Comparison of ENCODE assay signal across 11 cellular contexts in genomic region chr1:25505706-25506385, GRCh38. TPM values are rescaled to one million over a fixed set of nuclear protein-coding genes. Genes with fewer than 3 reads are reported as not detected.
DNase-seq lines count a peak whose midpoint lies in the region; ATAC-seq and TF ChIP-seq lines count a peak whose summit lies in the region.
"Had no signal": no experiment of that assay in that cellular context is flagged by ENCODE, and none has a peak within 500 bp of the region (broad histone marks: within the 10 kb centered on the region; RNA-seq: fewer than 3 reads in every experiment).

No MANE protein-coding gene starts in this region.

- ATAC-seq in activated CD8-positive, alpha-beta T cell treated with anti-CD3 and anti-CD28 coated beads for 36 hours = no peak
- ATAC-seq in activated CD8-positive, alpha-beta T cell treated with anti-CD3 and anti-CD28 coated beads, Interleukin-2, amount 10 ng/mL, durations not matched to agents 7 days and 5 days = no peak

- DNase-seq in activated CD8-positive, alpha-beta T cell treated with anti-CD3 and anti-CD28 coated beads for 36 hours = no peak
- DNase-seq in activated CD8-positive, alpha-beta T cell treated with anti-CD3 and anti-CD28 coated beads, Interleukin-2, amount 10 ng/mL, durations not matched to agents 7 days and 5 days = no peak
- DNase-seq in MV-4-11 (lab: John Stamatoyannopoulos, UW) (peak; percentile 73), sigmoid colon (peak; percentile 32), HuH-7 (ENCODE audit: low spot score) (no peak), pons (ENCODE audit: low spot score) (no peak), NCI-H510A treated with DMSO at 0.1 percent for 48 hours (lab: John Stamatoyannopoulos, UW) (no peak)
- DNase-seq: ACHN, NCI-H748 treated with DMSO at 0.1 percent for 48 hours, right cardiac atrium had no signal

- peak overlapping the region; percentile 33 for H3K4me3 Mint-ChIP-seq in activated CD8-positive, alpha-beta T cell treated with anti-CD3 and anti-CD28 coated beads for 36 hours
- no peak overlapping the region for H3K4me3 Mint-ChIP-seq in activated CD8-positive, alpha-beta T cell treated with anti-CD3 and anti-CD28 coated beads, Interleukin-2, amount 10 ng/mL, durations not matched to agents 7 days and 5 days

- H3K4me3 ChIP-seq in esophagus (ENCODE audit: low read depth in 1 of 2, low read length in 2 of 2) (peak overlapping the region in 1 of 2 donors; percentile 26), sigmoid colon (no peak overlapping the region)

- POLR2A ChIA-PET in activated CD8-positive, alpha-beta T cell treated with anti-CD3 and anti-CD28 coated beads for 36 hours (lab: Charles Lee) = interaction anchor here (1.0 to 1.7 kb wide), 2 partner anchors 13 to 71 kb away, joined by 3 to 4 read pairs; no protein-coding TSS in a partner anchor
- POLR2A ChIA-PET in activated CD8-positive, alpha-beta T cell treated with anti-CD3 and anti-CD28 coated beads, Interleukin-2, amount 10 ng/mL, durations not matched to agents 7 days and 5 days (lab: Charles Lee) = no interaction called here

- H3K9me3 ChIP-seq in esophagus (ENCODE audit: control insufficient read depth in 2 of 2, insufficient read depth in 1 of 2, low read depth in 1 of 2, low read length in 1 of 2) = no peaks in the 10 kb centered on the region
- H3K9me3 ChIP-seq in sigmoid colon = no peaks in the 10 kb centered on the region

- H3K27me3 ChIP-seq in esophagus (ENCODE audit: control insufficient read depth in 1 of 2, insufficient read depth in 2 of 2, low read length in 2 of 2) (no peaks in the 10 kb centered on the region), sigmoid colon (peaks cover 0 to 5% (median 0%) of the 10 kb centered on the region in 3 donors)

- H3K36me3 ChIP-seq in esophagus (ENCODE audit: control insufficient read depth in 2 of 2, insufficient read depth in 2 of 2, low read length in 1 of 2) (no peaks in the 10 kb centered on the region), sigmoid colon (no peaks in the 10 kb centered on the region)

- H3K27ac ChIP-seq in esophagus (ENCODE audit: low read depth in 2 of 2, low read length in 1 of 2) (peak overlapping the region; percentile 53 to 67), sigmoid colon (no peak overlapping the region)

- WGBS in esophagus, 2 donors = 86 to 87% methylated on average over 13 of the region's 13 CpGs
- 77 to 89% methylated on average over 13 of the region's 13 CpGs for WGBS in sigmoid colon, 2 donors

- H3K36me3 Mint-ChIP-seq in activated CD8-positive, alpha-beta T cell treated with anti-CD3 and anti-CD28 coated beads for 36 hours (ENCODE audit: low read depth) = no peaks in the 10 kb centered on the region
- peaks cover 2% of the 10 kb centered on the region for H3K36me3 Mint-ChIP-seq in activated CD8-positive, alpha-beta T cell treated with anti-CD3 and anti-CD28 coated beads, Interleukin-2, amount 10 ng/mL, durations not matched to agents 7 days and 5 days (ENCODE audit: low read depth)

- no peak for TF ChIP-seq CTCF in activated CD8-positive, alpha-beta T cell treated with anti-CD3 and anti-CD28 coated beads for 36 hours (IDR thresholded peaks at IDR 0.05)
- no peak for TF ChIP-seq CTCF in sigmoid colon (IDR thresholded peaks at IDR 0.05)

- H3K4me1 ChIP-seq in esophagus (ENCODE audit: control insufficient read depth in 2 of 2, insufficient read depth in 2 of 2, low read length in 1 of 2) (peaks cover 2 to 11% of the 10 kb centered on the region in 2 donors), sigmoid colon (peaks cover 0 to 11% (median 8%) of the 10 kb centered on the region in 4 donors)

- H3K9me3 Mint-ChIP-seq in activated CD8-positive, alpha-beta T cell treated with anti-CD3 and anti-CD28 coated beads for 36 hours = no peaks in the 10 kb centered on the region
- H3K9me3 Mint-ChIP-seq in activated CD8-positive, alpha-beta T cell treated with anti-CD3 and anti-CD28 coated beads, Interleukin-2, amount 10 ng/mL, durations not matched to agents 7 days and 5 days (ENCODE audit: insufficient read depth) = no peaks in the 10 kb centered on the region

- no peak for TF ChIP-seq EP300 in sigmoid colon (IDR thresholded peaks at IDR 0.05)

- CTCF ChIA-PET in activated CD8-positive, alpha-beta T cell treated with anti-CD3 and anti-CD28 coated beads for 36 hours (lab: Charles Lee) = interaction anchor here (0.6 to 6.9 kb wide), 7 partner anchors 11 to 67 kb away, joined by 3 to 77 read pairs (median 3); no protein-coding TSS in a partner anchor
- CTCF ChIA-PET in activated CD8-positive, alpha-beta T cell treated with anti-CD3 and anti-CD28 coated beads, Interleukin-2, amount 10 ng/mL, durations not matched to agents 7 days and 5 days (lab: Charles Lee) = interaction anchor here (1.9 to 5.4 kb wide), 3 partner anchors 15 to 61 kb away, joined by 6 to 45 read pairs (median 18); no protein-coding TSS in a partner anchor

- intact Hi-C loops in activated CD8-positive, alpha-beta T cell treated with anti-CD3 and anti-CD28 coated beads for 36 hours (cut with micrococcal nuclease) = no loop called here
- intact Hi-C loops in sigmoid colon (cut with DNase I) = no loop called here

- H3K4me1 Mint-ChIP-seq in activated CD8-positive, alpha-beta T cell treated with anti-CD3 and anti-CD28 coated beads for 36 hours (ENCODE audit: low read depth) = peaks cover 14% of the 10 kb centered on the region
- peaks cover 11% of the 10 kb centered on the region for H3K4me1 Mint-ChIP-seq in activated CD8-positive, alpha-beta T cell treated with anti-CD3 and anti-CD28 coated beads, Interleukin-2, amount 10 ng/mL, durations not matched to agents 7 days and 5 days (ENCODE audit: low read depth)

- H3K27ac Mint-ChIP-seq in activated CD8-positive, alpha-beta T cell treated with anti-CD3 and anti-CD28 coated beads for 36 hours = no peak overlapping the region
- no peak overlapping the region for H3K27ac Mint-ChIP-seq in activated CD8-positive, alpha-beta T cell treated with anti-CD3 and anti-CD28 coated beads, Interleukin-2, amount 10 ng/mL, durations not matched to agents 7 days and 5 days

- H3K27me3 Mint-ChIP-seq in activated CD8-positive, alpha-beta T cell treated with anti-CD3 and anti-CD28 coated beads for 36 hours = no peaks in the 10 kb centered on the region
- peaks cover 2% of the 10 kb centered on the region for H3K27me3 Mint-ChIP-seq in activated CD8-positive, alpha-beta T cell treated with anti-CD3 and anti-CD28 coated beads, Interleukin-2, amount 10 ng/mL, durations not matched to agents 7 days and 5 days (ENCODE audit: low read depth)

- no peak for TF ChIP-seq POLR2A in sigmoid colon (IDR thresholded peaks at IDR 0.05)

RNA-seq across cellular contexts. Expression of gene LDLRAP1, which starts 37.6 kb away (rescaled TPM):
- 10 to 100 TPM; 13.4 to 14.5 TPM for total RNA-seq in activated CD8-positive, alpha-beta T cell treated with anti-CD3 and anti-CD28 coated beads for 36 hours
- 10 to 100 TPM; 30.7 to 31.3 TPM for total RNA-seq in activated CD8-positive, alpha-beta T cell treated with anti-CD3 and anti-CD28 coated beads, Interleukin-2, amount 10 ng/mL, durations not matched to agents 7 days and 5 days
- 10 to 100 TPM; 11.0 to 12.5 TPM for polyA plus RNA-seq in esophagus
- 10 to 100 TPM in 2 of 4 donors, 1 to 10 TPM in 2; 9.1 to 17.4 (median 10.3) TPM for total RNA-seq in sigmoid colon
- 10 to 100 TPM; 25.9 to 35.8 (median 30.0) TPM for polyA plus RNA-seq in sigmoid colon

Comparison
In these comparisons a context has a peak if more than half of its experiments do, and no peak if none do; other contexts are left out.
1. DNase-seq: peak in MV-4-11 (single experiment) and sigmoid colon (single experiment); none in activated CD8-positive, alpha-beta T cell treated with anti-CD3 and anti-CD28 coated beads for 36 hours (single experiment), activated CD8-positive, alpha-beta T cell treated with anti-CD3 and anti-CD28 coated beads, Interleukin-2, amount 10 ng/mL, durations not matched to agents 7 days and 5 days (single experiment), HuH-7 (single experiment), pons (single experiment) and NCI-H510A treated with DMSO at 0.1 percent for 48 hours (single experiment).
2. H3K27ac ChIP-seq: peak in esophagus (2 of 2); none in sigmoid colon (0 of 4).